ENCODE assay signal across 10 cellular contexts in genomic region chr10:133262696-133263095, GRCh38. TPM values are rescaled to one million over a fixed set of nuclear protein-coding genes. Genes with fewer than 3 reads are reported as not detected.
A peak's percentile ranks its signal among the peaks of the same experiment; 100 is the strongest.
DNase-seq lines count a peak whose midpoint lies in the region; ATAC-seq and TF ChIP-seq lines count a peak whose summit lies in the region.
"Had no signal": no experiment of that assay in that cellular context is flagged by ENCODE, and none has a peak within 500 bp of the region (broad histone marks: within the 10 kb centered on the region; RNA-seq: fewer than 3 reads in every experiment).

No MANE protein-coding gene starts in this region.

- intact Hi-C loops in activated CD8-positive, alpha-beta T cell treated with anti-CD3 and anti-CD28 coated beads for 36 hours (cut with micrococcal nuclease) = no loop called here

- ATAC-seq in activated CD8-positive, alpha-beta T cell treated with anti-CD3 and anti-CD28 coated beads for 36 hours = no peak
- ATAC-seq in activated CD8-positive, alpha-beta T cell treated with anti-CD3 and anti-CD28 coated beads, Interleukin-2, amount 10 ng/mL, durations not matched to agents 7 days and 5 days = no peak
- ATAC-seq in stimulated activated effector memory CD8-positive, alpha-beta T cell treated with anti-CD3 and anti-CD28 coated beads, Interleukin-12 subunit alpha, Interleukin-12 subunit beta, amount 100 ng/mL, for 72 hours = no peak
- ATAC-seq in HG03521 (IDR thresholded peaks at IDR 0.05; ENCODE audit: unreplicated experiment) = no peak
- no peak for ATAC-seq in HG03460 (IDR thresholded peaks at IDR 0.05; ENCODE audit: unreplicated experiment)

- H3K27ac ChIP-seq in epithelial cell of prostate = peak overlapping the region; percentile 74

- TF ChIP-seq CTCF in activated CD8-positive, alpha-beta T cell treated with anti-CD3 and anti-CD28 coated beads for 36 hours (IDR thresholded peaks at IDR 0.05) = no peak

- H3K4me3 Mint-ChIP-seq in activated CD8-positive, alpha-beta T cell treated with anti-CD3 and anti-CD28 coated beads for 36 hours = peak overlapping the region; percentile 46
- H3K4me3 Mint-ChIP-seq in activated CD8-positive, alpha-beta T cell treated with anti-CD3 and anti-CD28 coated beads, Interleukin-2, amount 10 ng/mL, durations not matched to agents 7 days and 5 days = no peak overlapping the region
- peak overlapping the region; percentile 76 for H3K4me3 Mint-ChIP-seq in stimulated activated effector memory CD8-positive, alpha-beta T cell treated with anti-CD3 and anti-CD28 coated beads, Interleukin-12 subunit alpha, Interleukin-12 subunit beta, amount 100 ng/mL, for 72 hours

- no peaks in the 10 kb centered on the region for H3K9me3 Mint-ChIP-seq in activated CD8-positive, alpha-beta T cell treated with anti-CD3 and anti-CD28 coated beads for 36 hours
- no peaks in the 10 kb centered on the region for H3K9me3 Mint-ChIP-seq in activated CD8-positive, alpha-beta T cell treated with anti-CD3 and anti-CD28 coated beads, Interleukin-2, amount 10 ng/mL, durations not matched to agents 7 days and 5 days (ENCODE audit: insufficient read depth)
- H3K9me3 Mint-ChIP-seq in stimulated activated effector memory CD8-positive, alpha-beta T cell treated with anti-CD3 and anti-CD28 coated beads, Interleukin-12 subunit alpha, Interleukin-12 subunit beta, amount 100 ng/mL, for 72 hours = no peaks in the 10 kb centered on the region

- POLR2A ChIA-PET in activated CD8-positive, alpha-beta T cell treated with anti-CD3 and anti-CD28 coated beads for 36 hours (lab: Charles Lee) = interaction anchor here (1.7 to 4.6 kb wide), 2 partner anchors 9 to 14 kb away, joined by 12 to 46 read pairs; partner anchors contain the start of gene ADAM8
- POLR2A ChIA-PET in activated CD8-positive, alpha-beta T cell treated with anti-CD3 and anti-CD28 coated beads, Interleukin-2, amount 10 ng/mL, durations not matched to agents 7 days and 5 days (lab: Charles Lee) = interaction anchor here (0.6 kb wide), 2 partner anchors 12 to 127 kb away, joined by 3 read pairs; no protein-coding TSS in a partner anchor

- DNase-seq in activated CD8-positive, alpha-beta T cell treated with anti-CD3 and anti-CD28 coated beads for 36 hours = no peak
- DNase-seq in activated CD8-positive, alpha-beta T cell treated with anti-CD3 and anti-CD28 coated beads, Interleukin-2, amount 10 ng/mL, durations not matched to agents 7 days and 5 days = no peak
- DNase-seq in NCI-H69 (lab: John Stamatoyannopoulos, UW) (peak; percentile 86), epithelial cell of prostate (ENCODE audit: low read depth, low spot score) (no peak)
- DNase-seq in stimulated activated effector memory CD8-positive, alpha-beta T cell treated with anti-CD3 and anti-CD28 coated beads, Interleukin-12 subunit alpha, Interleukin-12 subunit beta, amount 100 ng/mL, for 72 hours (ENCODE audit: low spot score in 2 of 2) = no peak
- no peak for DNase-seq in stimulated activated CD8-positive, alpha-beta memory T cell treated with anti-CD3 and anti-CD28 coated beads, Interleukin-4, amount 100 ng/mL, for 48 hours

- peaks cover 58% of the 10 kb centered on the region for H3K4me1 Mint-ChIP-seq in activated CD8-positive, alpha-beta T cell treated with anti-CD3 and anti-CD28 coated beads for 36 hours (ENCODE audit: low read depth)
- peaks cover 74% of the 10 kb centered on the region for H3K4me1 Mint-ChIP-seq in activated CD8-positive, alpha-beta T cell treated with anti-CD3 and anti-CD28 coated beads, Interleukin-2, amount 10 ng/mL, durations not matched to agents 7 days and 5 days (ENCODE audit: low read depth)
- peaks cover 75% of the 10 kb centered on the region for H3K4me1 Mint-ChIP-seq in stimulated activated effector memory CD8-positive, alpha-beta T cell treated with anti-CD3 and anti-CD28 coated beads, Interleukin-12 subunit alpha, Interleukin-12 subunit beta, amount 100 ng/mL, for 72 hours

- H3K27ac Mint-ChIP-seq in activated CD8-positive, alpha-beta T cell treated with anti-CD3 and anti-CD28 coated beads for 36 hours = no peak overlapping the region
- H3K27ac Mint-ChIP-seq in activated CD8-positive, alpha-beta T cell treated with anti-CD3 and anti-CD28 coated beads, Interleukin-2, amount 10 ng/mL, durations not matched to agents 7 days and 5 days = no peak overlapping the region
- peak overlapping the region; percentile 73 for H3K27ac Mint-ChIP-seq in stimulated activated effector memory CD8-positive, alpha-beta T cell treated with anti-CD3 and anti-CD28 coated beads, Interleukin-12 subunit alpha, Interleukin-12 subunit beta, amount 100 ng/mL, for 72 hours

- CTCF ChIA-PET in activated CD8-positive, alpha-beta T cell treated with anti-CD3 and anti-CD28 coated beads for 36 hours (lab: Charles Lee) = interaction anchor here (0.9 to 2.2 kb wide), 3 partner anchors 13 to 67 kb away, joined by 3 to 6 read pairs (median 3); partner anchors contain the start of gene ADAM8
- CTCF ChIA-PET in activated CD8-positive, alpha-beta T cell treated with anti-CD3 and anti-CD28 coated beads, Interleukin-2, amount 10 ng/mL, durations not matched to agents 7 days and 5 days (lab: Charles Lee) = interaction anchor here (1.0 to 2.9 kb wide), 2 partner anchors 10 to 13 kb away, joined by 3 to 17 read pairs; partner anchors contain the start of gene ADAM8

- peaks cover 9% of the 10 kb centered on the region for H3K36me3 Mint-ChIP-seq in activated CD8-positive, alpha-beta T cell treated with anti-CD3 and anti-CD28 coated beads for 36 hours (ENCODE audit: low read depth)
- H3K36me3 Mint-ChIP-seq in activated CD8-positive, alpha-beta T cell treated with anti-CD3 and anti-CD28 coated beads, Interleukin-2, amount 10 ng/mL, durations not matched to agents 7 days and 5 days (ENCODE audit: low read depth) = peaks cover 23% of the 10 kb centered on the region
- H3K36me3 Mint-ChIP-seq in stimulated activated effector memory CD8-positive, alpha-beta T cell treated with anti-CD3 and anti-CD28 coated beads, Interleukin-12 subunit alpha, Interleukin-12 subunit beta, amount 100 ng/mL, for 72 hours = peaks cover 86% of the 10 kb centered on the region

- H3K27me3 Mint-ChIP-seq in activated CD8-positive, alpha-beta T cell treated with anti-CD3 and anti-CD28 coated beads for 36 hours = peaks cover 2% of the 10 kb centered on the region
- H3K27me3 Mint-ChIP-seq in activated CD8-positive, alpha-beta T cell treated with anti-CD3 and anti-CD28 coated beads, Interleukin-2, amount 10 ng/mL, durations not matched to agents 7 days and 5 days (ENCODE audit: low read depth) = no peaks in the 10 kb centered on the region

RNA-seq across cellular contexts. Expression of gene ADAM8, which starts 14.0 kb away (rescaled TPM):
- 100 to 1,000 TPM; 106 to 115 TPM for total RNA-seq in activated CD8-positive, alpha-beta T cell treated with anti-CD3 and anti-CD28 coated beads for 36 hours
- total RNA-seq in activated CD8-positive, alpha-beta T cell treated with anti-CD3 and anti-CD28 coated beads, Interleukin-2, amount 10 ng/mL, durations not matched to agents 7 days and 5 days = 10 to 100 TPM; 69.9 to 75.5 TPM

RNA-seq across cellular contexts. Expression of gene VENTX, which starts 25.0 kb away (rescaled TPM):
- under 1 TPM in 1 of 2 experiments, not detected in 1; 0.09 TPM for total RNA-seq in activated CD8-positive, alpha-beta T cell treated with anti-CD3 and anti-CD28 coated beads for 36 hours
- not detected for total RNA-seq in activated CD8-positive, alpha-beta T cell treated with anti-CD3 and anti-CD28 coated beads, Interleukin-2, amount 10 ng/mL, durations not matched to agents 7 days and 5 days
- total RNA-seq: LHCN-M2 had no signal

RNA-seq across cellular contexts. Expression of gene UTF1, which starts 32.7 kb away (rescaled TPM):
- total RNA-seq in activated CD8-positive, alpha-beta T cell treated with anti-CD3 and anti-CD28 coated beads for 36 hours = not detected
- total RNA-seq in activated CD8-positive, alpha-beta T cell treated with anti-CD3 and anti-CD28 coated beads, Interleukin-2, amount 10 ng/mL, durations not matched to agents 7 days and 5 days = not detected
- total RNA-seq: LHCN-M2, right cardiac atrium had no signal

RNA-seq across cellular contexts. Expression of gene TUBGCP2, which starts 46.0 kb away (rescaled TPM):
- 10 to 100 TPM; 54.1 to 57.5 TPM for total RNA-seq in activated CD8-positive, alpha-beta T cell treated with anti-CD3 and anti-CD28 coated beads for 36 hours
- 10 to 100 TPM; 53.5 to 59.0 TPM for total RNA-seq in activated CD8-positive, alpha-beta T cell treated with anti-CD3 and anti-CD28 coated beads, Interleukin-2, amount 10 ng/mL, durations not matched to agents 7 days and 5 days

RNA-seq across cellular contexts. Expression of gene ZNF511, which starts 46.0 kb away (rescaled TPM):
- 10 to 100 TPM; 58.0 to 60.1 TPM for total RNA-seq in activated CD8-positive, alpha-beta T cell treated with anti-CD3 and anti-CD28 coated beads for 36 hours
- total RNA-seq in activated CD8-positive, alpha-beta T cell treated with anti-CD3 and anti-CD28 coated beads, Interleukin-2, amount 10 ng/mL, durations not matched to agents 7 days and 5 days = 10 to 100 TPM; 61.4 to 62.6 TPM
